1 cellular context compared by ENCODE assay signal in genomic region chr19:49339364-49340068, GRCh38.
TF ChIP-seq lines count a peak whose summit lies in the region.

No MANE protein-coding gene starts in this region.

TF ChIP-seq in K562, 482 proteins besides CTCF, POLR2A, EP300 and RAD21 (continued from another document):
- TF ChIP-seq ZBTB33 (CRISPR knock-in tag; IDR thresholded peaks at IDR 0.05) (peak; percentile 60), TCF7L2 (IDR thresholded peaks at IDR 0.05; ENCODE audit: low read depth, low read length) (no peak), FOXK1 (CRISPR knock-in tag; IDR thresholded peaks at IDR 0.05; ENCODE audit: borderline replicate concordance) (no peak), ATF2 (CRISPR knock-in tag; IDR thresholded peaks at IDR 0.05) (no peak), EWSR1 (IDR thresholded peaks at IDR 0.05; ENCODE audit: borderline replicate concordance, low read depth, partially characterized antibody) (no peak), ZFP1 (CRISPR knock-in tag; IDR thresholded peaks at IDR 0.05) (no peak), ZFP91 (CRISPR knock-in tag; IDR thresholded peaks at IDR 0.05) (no peak), SREBF2 (CRISPR knock-in tag; IDR thresholded peaks at IDR 0.05) (no peak)
